In the genomic region with DNA sequence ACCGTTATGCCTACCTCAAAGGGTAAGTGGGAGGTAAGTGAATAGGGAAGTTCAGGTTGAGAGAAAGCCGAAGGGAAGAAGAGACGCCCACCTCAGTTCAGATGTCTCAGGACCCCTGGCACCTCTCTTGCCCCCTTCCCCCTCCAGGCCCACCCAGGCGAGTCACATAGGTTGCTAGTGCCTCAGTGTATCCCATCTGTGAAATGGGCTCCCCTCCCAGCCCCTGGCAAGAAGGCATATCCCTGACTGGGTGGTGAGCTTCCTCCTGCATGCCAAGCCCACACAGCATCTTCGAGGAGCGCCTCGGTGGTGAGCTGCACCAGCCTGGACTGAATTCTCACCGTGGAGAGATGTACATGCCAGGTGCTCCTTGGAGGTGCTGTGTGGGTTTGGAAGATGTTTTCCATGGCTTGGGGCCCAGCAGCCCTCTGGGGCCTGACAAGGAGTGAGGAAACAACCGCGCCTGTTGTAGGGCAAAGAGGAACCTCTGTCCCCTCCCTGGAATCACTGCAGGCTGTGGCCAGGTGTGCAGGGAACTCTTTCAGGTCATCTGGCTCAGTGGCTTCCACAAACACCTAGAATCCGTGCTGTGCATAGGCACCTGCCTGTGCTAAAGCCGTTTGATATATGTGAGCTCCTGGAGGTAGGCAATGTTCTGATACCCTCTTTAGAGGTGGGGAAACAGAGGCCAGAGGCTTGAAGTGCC, we compare ENCODE assay signal across 12 cellular contexts. TPM values are rescaled to one million over a fixed set of nuclear protein-coding genes. Genes with fewer than 3 reads are reported as not detected.
"Had no signal": no experiment of that assay in that cellular context is flagged by ENCODE, and none has a peak within 500 bp of the region (broad histone marks: within the 10 kb centered on the region; RNA-seq: fewer than 3 reads in every experiment).

No MANE protein-coding gene starts in this region.

- H3K9me3 ChIP-seq: ascending aorta, breast epithelium, esophagus muscularis mucosa, gastroesophageal sphincter, heart right ventricle had no signal

- H3K27ac ChIP-seq: ascending aorta, breast epithelium, esophagus muscularis mucosa, gastroesophageal sphincter had no signal

- H3K27me3 ChIP-seq: ascending aorta, breast epithelium, esophagus muscularis mucosa, gastroesophageal sphincter, heart right ventricle had no signal

- H3K4me3 ChIP-seq: ascending aorta, breast epithelium, esophagus muscularis mucosa, gastroesophageal sphincter, heart right ventricle had no signal

- DNase-seq: activated CD4-positive, alpha-beta T cell treated with anti-CD3 and anti-CD28 coated beads, Interleukin-2, amount 50 U/mL, for 48 hours; activated gamma-delta T cell; effector CD8-positive, alpha-beta T cell; heart right ventricle; left ventricle myocardium superior; natural killer cell; stimulated activated CD4-positive, alpha-beta T cell treated with anti-CD3 and anti-CD28 coated beads, Interleukin-2, amount 100 ng/mL, for 24 hours had no signal

- H3K36me3 ChIP-seq: ascending aorta, breast epithelium, esophagus muscularis mucosa, gastroesophageal sphincter, heart right ventricle had no signal

- ATAC-seq: gastroesophageal sphincter, heart right ventricle, left ventricle myocardium superior, natural killer cell had no signal

RNA-seq across cellular contexts. Expression of a gene that starts 45.1 kb away (rescaled TPM):
- total RNA-seq: T-helper 2 cell treated with Interferon-gamma antibody and Interleukin-4, amounts not matched to agents 100 ng/mL and 5 ng/mL, for 36 hours had no signal
